Comparison of ENCODE assay signal across 1 cellular context in genomic region chr19:1866693-1867358, GRCh38.
TF ChIP-seq lines count a peak whose summit lies in the region.

No MANE protein-coding gene starts in this region.

TF ChIP-seq in HepG2, 621 proteins besides CTCF, POLR2A, EP300 and RAD21 (continues in another document):
- TF ChIP-seq ZNF546 (CRISPR knock-in tag; conservative IDR thresholded peaks at IDR 0.05) (no peak), NR2C2 (CRISPR knock-in tag; IDR thresholded peaks at IDR 0.05; ENCODE audit: borderline replicate concordance) (peak; percentile 54; the same call in 1 of the 2 replicates), HNF4G (IDR thresholded peaks at IDR 0.05; ENCODE audit: borderline replicate concordance, low read depth, low read length) (no peak), HNF4G (CRISPR knock-in tag; IDR thresholded peaks at IDR 0.05; ENCODE audit: borderline replicate concordance, low read depth) (0 out of 2 replicates have a peak, but pooled peaks have one; percentile 57), ZNF556 (CRISPR knock-in tag; IDR thresholded peaks at IDR 0.05; ENCODE audit: borderline replicate concordance) (0 out of 2 replicates have a peak, but pooled peaks have one; percentile 4), ZNF737 (CRISPR knock-in tag; IDR thresholded peaks at IDR 0.05; ENCODE audit: borderline replicate concordance) (no peak), ZNF687 (CRISPR knock-in tag; IDR thresholded peaks at IDR 0.05) (peak; percentile 55), ZMYM2 (CRISPR knock-in tag; IDR thresholded peaks at IDR 0.05) (peak; percentile 27; the same call in 1 of the 2 replicates), AKAP8 (CRISPR knock-in tag; IDR thresholded peaks at IDR 0.05) (peak; percentile 86), ZSCAN12 (CRISPR knock-in tag; IDR thresholded peaks at IDR 0.05) (no peak), ZSCAN21 (CRISPR knock-in tag; IDR thresholded peaks at IDR 0.05; ENCODE audit: borderline replicate concordance) (0 out of 2 replicates have a peak, but pooled peaks have one; percentile 41), CENPT (CRISPR knock-in tag; IDR thresholded peaks at IDR 0.05; ENCODE audit: low read depth) (no peak), NR3C1 (CRISPR knock-in tag; IDR thresholded peaks at IDR 0.05) (no peak), ZNF318 (CRISPR knock-in tag; IDR thresholded peaks at IDR 0.05) (0 out of 2 replicates have a peak, but pooled peaks have one; percentile 30), ZNF331 (CRISPR knock-in tag; IDR thresholded peaks at IDR 0.05) (no peak), ZNF850 (CRISPR knock-in tag; conservative IDR thresholded peaks at IDR 0.05) (no peak), ZNF430 (CRISPR knock-in tag; IDR thresholded peaks at IDR 0.05) (peak; percentile 33; the same call in 1 of the 2 replicates), RELA (CRISPR knock-in tag; IDR thresholded peaks at IDR 0.05) (no peak), MXD3 (CRISPR knock-in tag; IDR thresholded peaks at IDR 0.05) (no peak), RXRA (CRISPR knock-in tag; IDR thresholded peaks at IDR 0.05) (peak; percentile 12; the same call in 1 of the 2 replicates), ZMYM3 (CRISPR knock-in tag; IDR thresholded peaks at IDR 0.05) (peak; percentile 51), PHF21A (CRISPR knock-in tag; IDR thresholded peaks at IDR 0.05) (peak; percentile 22; the same call in 1 of the 2 replicates), THAP9 (CRISPR knock-in tag; IDR thresholded peaks at IDR 0.05; ENCODE audit: borderline replicate concordance) (0 out of 2 replicates have a peak, but pooled peaks have one; percentile 30), HNRNPH1 (optimal IDR thresholded peaks at IDR 0.05; ENCODE audit: low read depth, low read length) (no peak), CBX2 (IDR thresholded peaks at IDR 0.05; ENCODE audit: low read depth, low read length) (no peak), CBX2 (CRISPR knock-in tag; IDR thresholded peaks at IDR 0.05; ENCODE audit: low read depth) (no peak)
- TF ChIP-seq, protein P1, sequence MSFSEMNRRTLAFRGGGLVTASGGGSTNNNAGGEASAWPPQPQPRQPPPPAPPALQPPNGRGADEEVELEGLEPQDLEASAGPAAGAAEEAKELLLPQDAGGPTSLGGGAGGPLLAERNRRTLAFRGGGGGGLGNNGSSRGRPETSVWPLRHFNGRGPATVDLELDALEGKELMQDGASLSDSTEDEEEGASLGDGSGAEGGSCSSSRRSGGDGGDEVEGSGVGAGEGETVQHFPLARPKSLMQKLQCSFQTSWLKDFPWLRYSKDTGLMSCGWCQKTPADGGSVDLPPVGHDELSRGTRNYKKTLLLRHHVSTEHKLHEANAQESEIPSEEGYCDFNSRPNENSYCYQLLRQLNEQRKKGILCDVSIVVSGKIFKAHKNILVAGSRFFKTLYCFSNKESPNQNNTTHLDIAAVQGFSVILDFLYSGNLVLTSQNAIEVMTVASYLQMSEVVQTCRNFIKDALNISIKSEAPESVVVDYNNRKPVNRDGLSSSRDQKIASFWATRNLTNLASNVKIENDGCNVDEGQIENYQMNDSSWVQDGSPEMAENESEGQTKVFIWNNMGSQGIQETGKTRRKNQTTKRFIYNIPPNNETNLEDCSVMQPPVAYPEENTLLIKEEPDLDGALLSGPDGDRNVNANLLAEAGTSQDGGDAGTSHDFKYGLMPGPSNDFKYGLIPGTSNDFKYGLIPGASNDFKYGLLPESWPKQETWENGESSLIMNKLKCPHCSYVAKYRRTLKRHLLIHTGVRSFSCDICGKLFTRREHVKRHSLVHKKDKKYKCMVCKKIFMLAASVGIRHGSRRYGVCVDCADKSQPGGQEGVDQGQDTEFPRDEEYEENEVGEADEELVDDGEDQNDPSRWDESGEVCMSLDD (CRISPR knock-in tag; IDR thresholded peaks at IDR 0.05; ENCODE audit: borderline replicate concordance): peak; percentile 89; the same call in 1 of the 2 replicates
- TF ChIP-seq, protein P2, sequence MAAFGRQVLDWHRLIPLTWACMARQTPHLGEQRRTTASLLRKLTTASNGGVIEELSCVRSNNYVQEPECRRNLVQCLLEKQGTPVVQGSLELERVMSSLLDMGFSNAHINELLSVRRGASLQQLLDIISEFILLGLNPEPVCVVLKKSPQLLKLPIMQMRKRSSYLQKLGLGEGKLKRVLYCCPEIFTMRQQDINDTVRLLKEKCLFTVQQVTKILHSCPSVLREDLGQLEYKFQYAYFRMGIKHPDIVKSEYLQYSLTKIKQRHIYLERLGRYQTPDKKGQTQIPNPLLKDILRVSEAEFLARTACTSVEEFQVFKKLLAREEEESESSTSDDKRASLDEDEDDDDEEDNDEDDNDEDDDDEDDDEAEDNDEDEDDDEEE (CRISPR knock-in tag; IDR thresholded peaks at IDR 0.05): no peak
- TF ChIP-seq, protein P3, sequence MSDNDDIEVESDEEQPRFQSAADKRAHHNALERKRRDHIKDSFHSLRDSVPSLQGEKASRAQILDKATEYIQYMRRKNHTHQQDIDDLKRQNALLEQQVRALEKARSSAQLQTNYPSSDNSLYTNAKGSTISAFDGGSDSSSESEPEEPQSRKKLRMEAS (IDR thresholded peaks at IDR 0.05): 0 out of 2 replicates have a peak, but pooled peaks have one; percentile 16
